In genomic region chr5:124519396-124519795, GRCh38 we compare ENCODE assay signal across 8 cellular contexts.
A peak's percentile ranks its signal among the peaks of the same experiment; 100 is the strongest.
DNase-seq lines count a peak whose midpoint lies in the region; ATAC-seq and TF ChIP-seq lines count a peak whose summit lies in the region.
"Had no signal": no experiment of that assay in that cellular context is flagged by ENCODE, and none has a peak within 500 bp of the region (broad histone marks: within the 10 kb centered on the region; RNA-seq: fewer than 3 reads in every experiment).

No MANE protein-coding gene starts in this region.

- peak; percentile 81 for ATAC-seq in GM19395 (IDR thresholded peaks at IDR 0.05; ENCODE audit: unreplicated experiment)
- ATAC-seq in HG03342 (IDR thresholded peaks at IDR 0.05; ENCODE audit: unreplicated experiment), result peak; percentile 76

- H3F3A ChIP-seq in smooth muscle cell (ENCODE audit: low read depth), result peaks cover 6% of the 10 kb centered on the region

- H3K79me2 ChIP-seq in smooth muscle cell (ENCODE audit: low read depth), result no peaks in the 10 kb centered on the region

- in situ Hi-C loops in brain microvascular endothelial cell (cut with HindIII; ENCODE audit: low pct_ligation_motif_present, low sequenced_read_pairs), result no loop called here

- H3K4me2 ChIP-seq in smooth muscle cell, result peak overlapping the region; percentile 63

- peaks cover 12% of the 10 kb centered on the region for H3K4me1 ChIP-seq in smooth muscle cell (ENCODE audit: low read depth)

- peak overlapping the region; percentile 46 for H3K9ac ChIP-seq in smooth muscle cell (ENCODE audit: low read depth)

- no peaks in the 10 kb centered on the region for H3K9me3 ChIP-seq in smooth muscle cell (replicated peaks; ENCODE audit: low read depth)
- H3K9me3 ChIP-seq: SJSA1 had no signal

- TF ChIP-seq CTCF in brain microvascular endothelial cell (IDR thresholded peaks at IDR 0.05; ENCODE audit: low read depth, low read length, missing control alignments), result no peak
- no peak for TF ChIP-seq CTCF in smooth muscle cell (IDR thresholded peaks at IDR 0.05; ENCODE audit: borderline replicate concordance, insufficient read depth, poor library complexity, severe bottlenecking)

- H4K20me1 ChIP-seq in smooth muscle cell (ENCODE audit: low read depth), result no peaks in the 10 kb centered on the region

- H3K4me3 ChIP-seq in brain microvascular endothelial cell (ENCODE audit: low read depth, low read length) (no peak overlapping the region), smooth muscle cell (no peak overlapping the region)
- H3K4me3 ChIP-seq: SJSA1 had no signal

- H3K27me3 ChIP-seq in brain microvascular endothelial cell (replicated peaks) (no peaks in the 10 kb centered on the region), smooth muscle cell (ENCODE audit: low read depth) (no peaks in the 10 kb centered on the region)
- H3K27me3 ChIP-seq: SJSA1 had no signal

- DNase-seq in brain microvascular endothelial cell (peak; percentile 58), smooth muscle cell (lab: John Stamatoyannopoulos, UW; ENCODE audit: unreplicated experiment) (no peak), NCI-H2171 treated with DMSO at 0.1 percent for 48 hours (lab: John Stamatoyannopoulos, UW) (no peak), NCI-H2107 treated with DMSO at 0.1 percent for 48 hours (lab: John Stamatoyannopoulos, UW; ENCODE audit: unreplicated experiment) (no peak)
- DNase-seq in activated CD4-positive, alpha-beta T cell treated with anti-CD3 and anti-CD28 coated beads for 1 hour, result no peak

- no peaks in the 10 kb centered on the region for H3K36me3 ChIP-seq in brain microvascular endothelial cell (replicated peaks)
- H3K36me3 ChIP-seq in smooth muscle cell (ENCODE audit: low read depth), result no peaks in the 10 kb centered on the region
- H3K36me3 ChIP-seq: SJSA1 had no signal

- 43% methylated on average over 2 of the region's 2 CpGs for WGBS in smooth muscle cell (ENCODE audit: low lambda C conversion rate)

- H3K27ac ChIP-seq in brain microvascular endothelial cell (no peak overlapping the region), smooth muscle cell (ENCODE audit: low read depth) (peak overlapping the region; percentile 64)
- H3K27ac ChIP-seq: SJSA1 had no signal

- no peak overlapping the region for H2AFZ ChIP-seq in smooth muscle cell (ENCODE audit: low read depth)
